Comparison of ENCODE assay signal across 21 cellular contexts in the genomic region with DNA sequence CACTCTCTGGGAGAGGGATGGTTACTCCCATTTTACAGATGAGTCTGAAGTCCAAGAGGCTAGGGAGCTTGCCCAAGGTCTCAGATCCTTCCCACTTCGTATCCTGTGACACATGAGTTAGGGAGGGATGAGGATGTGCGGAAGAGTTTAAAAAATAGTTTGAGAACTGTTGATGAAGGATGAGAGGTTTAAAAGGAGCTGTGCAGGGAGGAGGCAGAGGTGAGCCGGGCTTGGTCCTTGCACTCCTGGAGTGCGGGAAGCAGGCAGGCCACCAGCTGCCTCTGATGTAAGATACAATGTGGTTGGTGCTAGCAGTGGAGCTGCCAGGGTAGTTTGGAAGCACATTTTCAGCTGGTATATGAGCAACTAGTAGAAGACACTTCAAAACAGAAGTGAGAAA. TPM values are rescaled to one million over a fixed set of nuclear protein-coding genes. Genes with fewer than 3 reads are reported as not detected.
DNase-seq lines count a peak whose midpoint lies in the region; ATAC-seq, FAIRE-seq and TF ChIP-seq lines count a peak whose summit lies in the region.
"Had no signal": no experiment of that assay in that cellular context is flagged by ENCODE, and none has a peak within 500 bp of the region (broad histone marks: within the 10 kb centered on the region; RNA-seq: fewer than 3 reads in every experiment).

No MANE protein-coding gene starts in this region.

- no peak for ATAC-seq in gastrocnemius medialis

- H3K4me1 Mint-ChIP-seq in endothelial cell (ENCODE audit: unreplicated experiment) (peaks cover 62% of the 10 kb centered on the region), immature natural killer cell (peaks cover 0 to 5% of the 10 kb centered on the region in 2 donors)
- H3K4me1 Mint-ChIP-seq: B cell had no signal

- intact Hi-C loops in gastrocnemius medialis (cut with DNase I; ENCODE audit: low total_unique reads) = no loop called here

- no peaks in the 10 kb centered on the region for H3K9me3 Mint-ChIP-seq in endothelial cell (ENCODE audit: unreplicated experiment)
- H3K9me3 Mint-ChIP-seq in immature natural killer cell = no peaks in the 10 kb centered on the region
- H3K9me3 Mint-ChIP-seq: activated CD4-positive, alpha-beta T cell treated with anti-CD3 and anti-CD28 coated beads, Interleukin-2, amount 10 ng/mL, durations not matched to agents 24 days and 14 days; activated naive CD4-positive, alpha-beta T cell treated with anti-CD3 and anti-CD28 coated beads, Interleukin-2, amount 10 ng/mL, durations not matched to agents 7 days and 5 days had no signal

- H3K4me3 ChIP-seq in HEK293 (ENCODE audit: low read depth, low read length) (no peak overlapping the region), gastrocnemius medialis (no peak overlapping the region)

- FAIRE-seq in RCC 7860 (lab: Jason Lieb, UNC) (no peak), frontal cortex (lab: Jason Lieb, UNC) (no peak)
- FAIRE-seq: GM12891, TTC549 had no signal

- H3K27ac ChIP-seq in HEK293 (ENCODE audit: extremely low read depth, low read depth, low read length) (no peak overlapping the region), gastrocnemius medialis (peak overlapping the region in 3 of 4 donors; percentile 50 to 73 (median 64))
- H3K27ac ChIP-seq: epithelial cell of prostate had no signal

- H3K4me3 Mint-ChIP-seq in endothelial cell (ENCODE audit: unreplicated experiment) (no peak overlapping the region), immature natural killer cell (no peak overlapping the region)
- H3K4me3 Mint-ChIP-seq: activated CD4-positive, alpha-beta T cell treated with anti-CD3 and anti-CD28 coated beads, Interleukin-2, amount 10 ng/mL, durations not matched to agents 24 days and 14 days; activated naive CD4-positive, alpha-beta T cell treated with anti-CD3 and anti-CD28 coated beads, Interleukin-2, amount 10 ng/mL, durations not matched to agents 7 days and 5 days; B cell had no signal

- H3K27ac Mint-ChIP-seq in endothelial cell (ENCODE audit: unreplicated experiment) = peak overlapping the region; percentile 88
- no peak overlapping the region for H3K27ac Mint-ChIP-seq in immature natural killer cell
- H3K27ac Mint-ChIP-seq: activated CD4-positive, alpha-beta T cell treated with anti-CD3 and anti-CD28 coated beads, Interleukin-2, amount 10 ng/mL, durations not matched to agents 24 days and 14 days; activated naive CD4-positive, alpha-beta T cell treated with anti-CD3 and anti-CD28 coated beads, Interleukin-2, amount 10 ng/mL, durations not matched to agents 7 days and 5 days; B cell had no signal

- TF ChIP-seq POLR2A in gastrocnemius medialis (IDR thresholded peaks at IDR 0.05) = no peak

- CTCF ChIA-PET in HEK293 (lab: Yijun Ruan, JAX) = interaction anchor here (0.6 to 3.5 kb wide), 6 partner anchors 9 to 151 kb away, joined by 3 to 10 read pairs (median 4); no protein-coding TSS in a partner anchor

- no peaks in the 10 kb centered on the region for H3K9me3 ChIP-seq in HEK293 (ENCODE audit: control insufficient read depth, insufficient read depth, low read depth, low read length)
- H3K9me3 ChIP-seq in gastrocnemius medialis = no peaks in the 10 kb centered on the region

- in situ Hi-C loops in gastrocnemius medialis (cut with MboI; ENCODE audit: low sequenced_read_pairs in 4 of 4) = no loop called here

- H3K36me3 ChIP-seq in HEK293 (ENCODE audit: control insufficient read depth in 2 of 2, insufficient read depth in 1 of 2, low read length in 2 of 2) = no peaks in the 10 kb centered on the region
- no peaks in the 10 kb centered on the region for H3K36me3 ChIP-seq in gastrocnemius medialis

- no peaks in the 10 kb centered on the region for H3K27me3 ChIP-seq in gastrocnemius medialis

- H3K27me3 Mint-ChIP-seq in endothelial cell (ENCODE audit: unreplicated experiment) = peaks cover 7% of the 10 kb centered on the region
- H3K27me3 Mint-ChIP-seq in immature natural killer cell (ENCODE audit: low read depth in 3 of 3) = peaks cover 0 to 5% (median 0%) of the 10 kb centered on the region in 3 donors

- H3K4me1 ChIP-seq in HEK293 (ENCODE audit: control insufficient read depth, insufficient read depth, low read length) (no peaks in the 10 kb centered on the region), gastrocnemius medialis (peaks cover 34 to 39% of the 10 kb centered on the region in 2 donors)

- POLR2A ChIA-PET in HEK293 (lab: Yijun Ruan, JAX) = no interaction called here

- TF ChIP-seq CTCF in HEK293 (tag by site-specific recombination; IDR thresholded peaks at IDR 0.05) (no peak), endothelial cell (IDR thresholded peaks at IDR 0.05; ENCODE audit: unreplicated experiment) (no peak), gastrocnemius medialis (IDR thresholded peaks at IDR 0.05 in 4 of 5, conservative IDR thresholded peaks at IDR 0.05 in 1 of 5) (no peak)

- peaks cover 18% of the 10 kb centered on the region for H3K36me3 Mint-ChIP-seq in endothelial cell (ENCODE audit: low read depth, unreplicated experiment)
- H3K36me3 Mint-ChIP-seq in immature natural killer cell = no peaks in the 10 kb centered on the region
- H3K36me3 Mint-ChIP-seq: activated naive CD4-positive, alpha-beta T cell treated with anti-CD3 and anti-CD28 coated beads, Interleukin-2, amount 10 ng/mL, durations not matched to agents 7 days and 5 days had no signal

- DNase-seq in RCC 7860 (ENCODE audit: low spot score) (peak; percentile 14), endothelial cell (ENCODE audit: low spot score) (no peak), gastrocnemius medialis (no peak), immature natural killer cell (no peak), hypothalamus (lab: John Stamatoyannopoulos, UW) (no peak), frontal cortex (ENCODE audit: low spot score in 2 of 2) (no peak)
- DNase-seq: activated CD4-positive, alpha-beta T cell treated with anti-CD3 and anti-CD28 coated beads, Interleukin-2, amount 10 ng/mL, durations not matched to agents 24 days and 14 days; activated naive CD4-positive, alpha-beta T cell treated with anti-CD3 and anti-CD28 coated beads, Interleukin-2, amount 10 ng/mL, durations not matched to agents 7 days and 5 days; cortex of kidney; GF-D8; kidney glomerular epithelial cell; NCI-H1436 treated with DMSO at 0.1 percent for 48 hours; NCI-H82; occipital lobe; stimulated activated CD4-positive, alpha-beta T cell treated with anti-CD3 and anti-CD28 coated beads, Interleukin-4, amount 100 ng/mL, for 4 hours; stimulated activated CD8-positive, alpha-beta memory T cell treated with anti-CD3 and anti-CD28 coated beads, Interleukin-4, amount 100 ng/mL, for 48 hours had no signal

TF ChIP-seq in HEK293, 187 proteins besides CTCF, POLR2A, EP300 and RAD21:
- TF ChIP-seq GLIS1 (tag by site-specific recombination; IDR thresholded peaks at IDR 0.05) = 0 out of 2 replicates have a peak, but pooled peaks have one; percentile 16
- TF ChIP-seq ZNF341 (tag by site-specific recombination; IDR thresholded peaks at IDR 0.05; ENCODE audit: low read depth) = no peak
- TF ChIP-seq ZNF211 (tag by site-specific recombination; IDR thresholded peaks at IDR 0.05; ENCODE audit: low read depth) = no peak

RNA-seq across cellular contexts. Expression of gene TSPAN9, which starts 46.5 kb away (rescaled TPM):
- 116 TPM for total RNA-seq in endothelial cell (ENCODE audit: unreplicated experiment)
- 1 to 10 TPM; 4.7 to 9.4 (median 7.4) TPM for total RNA-seq in gastrocnemius medialis
- under 1 TPM in 1 of 3 donors, not detected in 2; 0.44 TPM for polyA plus RNA-seq in immature natural killer cell
- 22.4 TPM for total RNA-seq in frontal cortex
